Comparison of ENCODE assay signal across 18 cellular contexts in genomic region chr14:64400829-64401459, GRCh38. TPM values are rescaled to one million over a fixed set of nuclear protein-coding genes. Genes with fewer than 3 reads are reported as not detected.
DNase-seq lines count a peak whose midpoint lies in the region; ATAC-seq and TF ChIP-seq lines count a peak whose summit lies in the region.
"Had no signal": no experiment of that assay in that cellular context is flagged by ENCODE, and none has a peak within 500 bp of the region (broad histone marks: within the 10 kb centered on the region; RNA-seq: fewer than 3 reads in every experiment).

No MANE protein-coding gene starts in this region.

- no peaks in the 10 kb centered on the region for H3K9me3 Mint-ChIP-seq in WTC11
- H3K9me3 Mint-ChIP-seq in memory B cell: no peaks in the 10 kb centered on the region
- H3K9me3 Mint-ChIP-seq in activated CD4-positive, alpha-beta T cell treated with anti-CD3 and anti-CD28 coated beads, Interleukin-2, amount 10 ng/mL, durations not matched to agents 7 days and 5 days: no peaks in the 10 kb centered on the region
- H3K9me3 Mint-ChIP-seq in activated T-helper 2 cell treated with anti-CD3 and anti-CD28 coated beads, Interferon-gamma antibody, Interleukin-2, Interleukin-4, amounts not matched to agents 10 μg/mL and 5 μg/mL and 100 μg/mL, durations not matched to agents 14 hours and 24 hours and 36 hours: no peaks in the 10 kb centered on the region
- no peaks in the 10 kb centered on the region for H3K9me3 Mint-ChIP-seq in CD8-positive, alpha-beta memory T cell
- H3K9me3 Mint-ChIP-seq: activated naive CD8-positive, alpha-beta T cell treated with anti-CD3 and anti-CD28 coated beads, Interleukin-2, amount 50 U/mL, for 24 hours; activated T-cell treated with anti-CD3 and anti-CD28 coated beads, Interleukin-2, amount 50 U/mL, for 24 hours had no signal

- POLR2A ChIA-PET in WTC11 (lab: Charles Lee): no interaction called here
- POLR2A ChIA-PET in activated CD4-positive, alpha-beta T cell treated with anti-CD3 and anti-CD28 coated beads, Interleukin-2, amount 10 ng/mL, durations not matched to agents 7 days and 5 days (lab: Charles Lee): no interaction called here
- POLR2A ChIA-PET in CD8-positive, alpha-beta memory T cell (lab: Charles Lee): no interaction called here

- TF ChIP-seq CTCF in WTC11 (IDR thresholded peaks at IDR 0.05): no peak
- no peak for TF ChIP-seq CTCF in heart left ventricle (IDR thresholded peaks at IDR 0.05)

- H3K9me3 ChIP-seq in GM23248 (ENCODE audit: low read depth) (no peaks in the 10 kb centered on the region), heart left ventricle (no peaks in the 10 kb centered on the region)
- no peaks in the 10 kb centered on the region for H3K9me3 ChIP-seq in CD8-positive, alpha-beta memory T cell (ENCODE audit: low read length)
- H3K9me3 ChIP-seq: neutrophil, psoas muscle, SJSA1, suprapubic skin had no signal

- DNase-seq in GM23248: peak; percentile 12
- no peak for DNase-seq in WTC11 (ENCODE audit: low spot score)
- DNase-seq in heart left ventricle: no peak
- no peak for DNase-seq in memory B cell (ENCODE audit: low spot score in 2 of 2)
- no peak for DNase-seq in activated CD4-positive, alpha-beta T cell treated with anti-CD3 and anti-CD28 coated beads, Interleukin-2, amount 10 ng/mL, durations not matched to agents 7 days and 5 days
- no peak for DNase-seq in activated T-helper 2 cell treated with anti-CD3 and anti-CD28 coated beads, Interferon-gamma antibody, Interleukin-2, Interleukin-4, amounts not matched to agents 10 μg/mL and 5 μg/mL and 100 μg/mL, durations not matched to agents 14 hours and 24 hours and 36 hours (ENCODE audit: low spot score)
- DNase-seq in CD8-positive, alpha-beta memory T cell: no peak
- DNase-seq: activated CD4-positive, CD25-positive, alpha-beta regulatory T cell treated with anti-CD3 and anti-CD28 coated beads, Interleukin-2, amount 50 U/mL, for 72 hours; activated naive CD8-positive, alpha-beta T cell treated with anti-CD3 and anti-CD28 coated beads, Interleukin-2, amount 50 U/mL, for 24 hours; activated T-cell treated with anti-CD3 and anti-CD28 coated beads, Interleukin-2, amount 50 U/mL, for 24 hours; GOT3; NCI-H1105; NCI-H1930; psoas muscle; stimulated activated naive CD4-positive, alpha-beta T cell had no signal

- in situ Hi-C loops in GM23248 (cut with MboI): no loop called here

- peaks cover 31% of the 10 kb centered on the region for H3K79me2 ChIP-seq in GM23248 (ENCODE audit: insufficient read depth)

- H3K27me3 ChIP-seq in GM23248 (replicated peaks; ENCODE audit: insufficient read depth) (no peaks in the 10 kb centered on the region), heart left ventricle (no peaks in the 10 kb centered on the region)
- H3K27me3 ChIP-seq in CD8-positive, alpha-beta memory T cell (ENCODE audit: insufficient read depth, low read length, poor library complexity, severe bottlenecking): no peaks in the 10 kb centered on the region
- H3K27me3 ChIP-seq: neutrophil, SJSA1, suprapubic skin had no signal

- H3K4me3 ChIP-seq in GM23248 (no peak overlapping the region), heart left ventricle (no peak overlapping the region)
- H3K4me3 ChIP-seq in CD8-positive, alpha-beta memory T cell (ENCODE audit: low read length): no peak overlapping the region
- H3K4me3 ChIP-seq: psoas muscle, SJSA1, suprapubic skin had no signal

- H3K4me1 ChIP-seq in GM23248 (ENCODE audit: insufficient read depth) (no peaks in the 10 kb centered on the region), heart left ventricle (peaks cover 0 to 7% (median 0%) of the 10 kb centered on the region in 12 donors)
- no peaks in the 10 kb centered on the region for H3K4me1 ChIP-seq in CD8-positive, alpha-beta memory T cell (ENCODE audit: insufficient read depth, low read length)
- H3K4me1 ChIP-seq: SJSA1, suprapubic skin had no signal

- H3K27ac Mint-ChIP-seq in WTC11 (peak overlapping the region; percentile 80), memory B cell (peak overlapping the region; percentile 18)
- no peak overlapping the region for H3K27ac Mint-ChIP-seq in activated CD4-positive, alpha-beta T cell treated with anti-CD3 and anti-CD28 coated beads, Interleukin-2, amount 10 ng/mL, durations not matched to agents 7 days and 5 days
- H3K27ac Mint-ChIP-seq in activated T-helper 2 cell treated with anti-CD3 and anti-CD28 coated beads, Interferon-gamma antibody, Interleukin-2, Interleukin-4, amounts not matched to agents 10 μg/mL and 5 μg/mL and 100 μg/mL, durations not matched to agents 14 hours and 24 hours and 36 hours: no peak overlapping the region
- no peak overlapping the region for H3K27ac Mint-ChIP-seq in CD8-positive, alpha-beta memory T cell
- H3K27ac Mint-ChIP-seq: activated naive CD8-positive, alpha-beta T cell treated with anti-CD3 and anti-CD28 coated beads, Interleukin-2, amount 50 U/mL, for 24 hours; activated T-cell treated with anti-CD3 and anti-CD28 coated beads, Interleukin-2, amount 50 U/mL, for 24 hours had no signal

- WGBS in GM23248 (ENCODE audit: low coverage in 1 of 2, low lambda C conversion rate in 2 of 2, missing lambda C conversion rate in 2 of 2), 2 experiments: 87 to 92% methylated on average over 6 of the region's 6 CpGs
- 76 to 88% (median 83%) methylated on average over 6 of the region's 6 CpGs for WGBS in heart left ventricle, 4 donors

- H3K4me2 ChIP-seq in GM23248 (ENCODE audit: unreplicated experiment): no peak overlapping the region

- H3K27ac ChIP-seq in GM23248 (no peak overlapping the region), heart left ventricle (no peak overlapping the region)
- H3K27ac ChIP-seq in CD8-positive, alpha-beta memory T cell (ENCODE audit: low read depth, low read length): no peak overlapping the region
- H3K27ac ChIP-seq: neutrophil, psoas muscle, SJSA1, suprapubic skin had no signal

- H3F3A ChIP-seq in GM23248 (ENCODE audit: insufficient read depth): no peaks in the 10 kb centered on the region

- H3K4me1 Mint-ChIP-seq in WTC11: peaks cover 9% of the 10 kb centered on the region
- H3K4me1 Mint-ChIP-seq in memory B cell: peaks cover 12% of the 10 kb centered on the region
- peaks cover 15% of the 10 kb centered on the region for H3K4me1 Mint-ChIP-seq in activated CD4-positive, alpha-beta T cell treated with anti-CD3 and anti-CD28 coated beads, Interleukin-2, amount 10 ng/mL, durations not matched to agents 7 days and 5 days
- peaks cover 21% of the 10 kb centered on the region for H3K4me1 Mint-ChIP-seq in activated T-helper 2 cell treated with anti-CD3 and anti-CD28 coated beads, Interferon-gamma antibody, Interleukin-2, Interleukin-4, amounts not matched to agents 10 μg/mL and 5 μg/mL and 100 μg/mL, durations not matched to agents 14 hours and 24 hours and 36 hours (ENCODE audit: low read depth)
- H3K4me1 Mint-ChIP-seq in CD8-positive, alpha-beta memory T cell: peaks cover 0 to 17% (median 3%) of the 10 kb centered on the region in 3 donors
- H3K4me1 Mint-ChIP-seq: activated naive CD8-positive, alpha-beta T cell treated with anti-CD3 and anti-CD28 coated beads, Interleukin-2, amount 50 U/mL, for 24 hours had no signal

- no peak overlapping the region for H2AFZ ChIP-seq in GM23248

- H3K36me3 Mint-ChIP-seq in WTC11 (peaks cover 28% of the 10 kb centered on the region), memory B cell (peaks cover 18% of the 10 kb centered on the region)
- peaks cover 30% of the 10 kb centered on the region for H3K36me3 Mint-ChIP-seq in activated CD4-positive, alpha-beta T cell treated with anti-CD3 and anti-CD28 coated beads, Interleukin-2, amount 10 ng/mL, durations not matched to agents 7 days and 5 days (ENCODE audit: low read depth)
- H3K36me3 Mint-ChIP-seq in activated T-helper 2 cell treated with anti-CD3 and anti-CD28 coated beads, Interferon-gamma antibody, Interleukin-2, Interleukin-4, amounts not matched to agents 10 μg/mL and 5 μg/mL and 100 μg/mL, durations not matched to agents 14 hours and 24 hours and 36 hours (ENCODE audit: low read depth): peaks cover 55% of the 10 kb centered on the region
- H3K36me3 Mint-ChIP-seq in CD8-positive, alpha-beta memory T cell: peaks cover 14 to 26% (median 17%) of the 10 kb centered on the region in 3 donors

- H3K36me3 ChIP-seq in GM23248 (ENCODE audit: low read depth) (0 out of 2 replicates have a peak, but pooled peaks cover 7% of the 10 kb centered on the region), heart left ventricle (peaks cover 0 to 43% (median 24%) of the 10 kb centered on the region in 9 donors)
- H3K36me3 ChIP-seq in CD8-positive, alpha-beta memory T cell (ENCODE audit: insufficient read depth, low read length): no peaks in the 10 kb centered on the region
- H3K36me3 ChIP-seq: neutrophil had no signal

- CTCF ChIA-PET in WTC11 (lab: Charles Lee): interaction anchor here (0.6 to 1.8 kb wide), 3 partner anchors 9 to 53 kb away, joined by 3 to 8 read pairs (median 3); no protein-coding TSS in a partner anchor
- CTCF ChIA-PET in activated CD4-positive, alpha-beta T cell treated with anti-CD3 and anti-CD28 coated beads, Interleukin-2, amount 10 ng/mL, durations not matched to agents 7 days and 5 days (lab: Charles Lee): interaction anchor here (1.2 to 3.4 kb wide), 4 partner anchors 9 to 30 kb away, joined by 3 to 10 read pairs (median 6); no protein-coding TSS in a partner anchor
- CTCF ChIA-PET in CD8-positive, alpha-beta memory T cell (lab: Charles Lee): interaction anchor here (2.2 kb wide), 1 partner anchor 29 kb away, joined by 9 read pairs; no protein-coding TSS in a partner anchor

- no peak overlapping the region for H3K4me3 Mint-ChIP-seq in WTC11
- H3K4me3 Mint-ChIP-seq in memory B cell: peak overlapping the region; percentile 15
- H3K4me3 Mint-ChIP-seq in activated CD4-positive, alpha-beta T cell treated with anti-CD3 and anti-CD28 coated beads, Interleukin-2, amount 10 ng/mL, durations not matched to agents 7 days and 5 days: no peak overlapping the region
- no peak overlapping the region for H3K4me3 Mint-ChIP-seq in activated T-helper 2 cell treated with anti-CD3 and anti-CD28 coated beads, Interferon-gamma antibody, Interleukin-2, Interleukin-4, amounts not matched to agents 10 μg/mL and 5 μg/mL and 100 μg/mL, durations not matched to agents 14 hours and 24 hours and 36 hours (ENCODE audit: low read depth)
- no peak overlapping the region for H3K4me3 Mint-ChIP-seq in CD8-positive, alpha-beta memory T cell
- H3K4me3 Mint-ChIP-seq: activated naive CD8-positive, alpha-beta T cell treated with anti-CD3 and anti-CD28 coated beads, Interleukin-2, amount 50 U/mL, for 24 hours; activated T-cell treated with anti-CD3 and anti-CD28 coated beads, Interleukin-2, amount 50 U/mL, for 24 hours had no signal

- no peak for ATAC-seq in WTC11
- ATAC-seq in heart left ventricle: peak; percentile 52 to 69 (median 54)
- no peak for ATAC-seq in memory B cell (ENCODE audit: low read depth)
- ATAC-seq: activated naive CD8-positive, alpha-beta T cell treated with anti-CD3 and anti-CD28 coated beads, Interleukin-2, amount 50 U/mL, for 24 hours had no signal

- no peaks in the 10 kb centered on the region for H4K20me1 ChIP-seq in GM23248 (ENCODE audit: insufficient read depth)

- H3K9ac ChIP-seq in GM23248: no peak overlapping the region

- no peaks in the 10 kb centered on the region for H3K9me2 ChIP-seq in GM23248 (ENCODE audit: insufficient read depth)

- intact Hi-C loops in heart left ventricle (cut with DNase I): no loop called here
- intact Hi-C loops in activated T-helper 2 cell treated with anti-CD3 and anti-CD28 coated beads, Interferon-gamma antibody, Interleukin-2, Interleukin-4, amounts not matched to agents 10 μg/mL and 5 μg/mL and 100 μg/mL, durations not matched to agents 14 hours and 24 hours and 36 hours (cut with micrococcal nuclease): no loop called here

- no peak for TF ChIP-seq POLR2A in heart left ventricle (IDR thresholded peaks at IDR 0.05)

- H3K27me3 Mint-ChIP-seq in WTC11 (ENCODE audit: low read depth) (no peaks in the 10 kb centered on the region), memory B cell (no peaks in the 10 kb centered on the region)
- H3K27me3 Mint-ChIP-seq in activated CD4-positive, alpha-beta T cell treated with anti-CD3 and anti-CD28 coated beads, Interleukin-2, amount 10 ng/mL, durations not matched to agents 7 days and 5 days: no peaks in the 10 kb centered on the region
- H3K27me3 Mint-ChIP-seq in activated T-helper 2 cell treated with anti-CD3 and anti-CD28 coated beads, Interferon-gamma antibody, Interleukin-2, Interleukin-4, amounts not matched to agents 10 μg/mL and 5 μg/mL and 100 μg/mL, durations not matched to agents 14 hours and 24 hours and 36 hours (ENCODE audit: low read depth): no peaks in the 10 kb centered on the region
- H3K27me3 Mint-ChIP-seq in CD8-positive, alpha-beta memory T cell: no peaks in the 10 kb centered on the region
- H3K27me3 Mint-ChIP-seq: activated naive CD8-positive, alpha-beta T cell treated with anti-CD3 and anti-CD28 coated beads, Interleukin-2, amount 50 U/mL, for 24 hours; activated T-cell treated with anti-CD3 and anti-CD28 coated beads, Interleukin-2, amount 50 U/mL, for 24 hours had no signal

RNA-seq across cellular contexts. Expression of gene MTHFD1, which starts 12.8 kb away (rescaled TPM):
- total RNA-seq in GM23248 (2014; rRNA removed; shearing (Covaris generic)): 23.4 and 24.1 TPM in 2 replicates
- polyA plus RNA-seq in GM23248 (2016; fragmentation: Nextera tagmentation; extraction: Ambion mirVana) (45.6 and 52.9 TPM in 2 replicates), heart left ventricle (10 to 100 TPM; 45.3 to 50.8 TPM)
- total RNA-seq in WTC11 (2021) (224 to 229 TPM (median 226 TPM) in 3 replicates), heart left ventricle (10 to 100 TPM; 39.0 to 72.1 (median 60.4) TPM)
- 100 to 1,000 TPM; 165 to 166 TPM for total RNA-seq in activated CD4-positive, alpha-beta T cell treated with anti-CD3 and anti-CD28 coated beads, Interleukin-2, amount 10 ng/mL, durations not matched to agents 7 days and 5 days
- total RNA-seq in activated T-helper 2 cell treated with anti-CD3 and anti-CD28 coated beads, Interferon-gamma antibody, Interleukin-2, Interleukin-4, amounts not matched to agents 10 μg/mL and 5 μg/mL and 100 μg/mL, durations not matched to agents 14 hours and 24 hours and 36 hours: 291 and 309 TPM in 2 replicates
- 100 to 1,000 TPM; 247 to 256 TPM for total RNA-seq in CD8-positive, alpha-beta memory T cell
- 41.1 TPM for polyA plus RNA-seq in CD8-positive, alpha-beta memory T cell

Comparison
In these comparisons a context has a peak if more than half of its experiments do, and no peak if none do; other contexts are left out.
1. ATAC-seq: peak in heart left ventricle (4 of 4); none in WTC11 (single experiment) and memory B cell (single experiment).
2. H3K27ac Mint-ChIP-seq: peak in WTC11 (single experiment) and memory B cell (single experiment); none in activated CD4-positive, alpha-beta T cell treated with anti-CD3 and anti-CD28 coated beads, Interleukin-2, amount 10 ng/mL, durations not matched to agents 7 days and 5 days (single experiment), activated T-helper 2 cell treated with anti-CD3 and anti-CD28 coated beads, Interferon-gamma antibody, Interleukin-2, Interleukin-4, amounts not matched to agents 10 μg/mL and 5 μg/mL and 100 μg/mL, durations not matched to agents 14 hours and 24 hours and 36 hours (single experiment) and CD8-positive, alpha-beta memory T cell (0 of 8).